1 cellular context compared by ENCODE assay signal in the genomic region with DNA sequence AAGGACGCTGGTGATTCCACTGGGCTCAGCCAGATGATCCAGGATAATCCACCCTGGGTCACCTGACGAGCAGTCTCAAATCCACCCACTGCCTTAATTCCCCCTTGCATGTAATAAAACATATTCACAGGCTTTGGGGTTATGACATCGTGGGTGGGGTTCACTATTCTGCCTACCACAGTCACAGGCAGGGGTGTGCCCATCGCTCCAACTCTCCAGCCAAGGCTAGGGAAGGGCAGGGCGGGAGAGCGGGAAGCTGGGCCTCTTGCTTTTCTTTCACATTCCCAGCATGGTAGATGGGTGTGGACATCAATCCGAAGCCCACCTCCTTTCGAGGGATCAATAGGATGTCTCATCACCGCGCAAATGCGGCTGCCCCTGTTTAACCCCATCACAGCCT.
TF ChIP-seq lines count a peak whose summit lies in the region.

No MANE protein-coding gene starts in this region.

TF ChIP-seq in A549, 52 proteins besides CTCF, POLR2A, EP300 and RAD21 (continued from another document):
- TF ChIP-seq ZSCAN20 (CRISPR knock-in tag; IDR thresholded peaks at IDR 0.05) (no peak), HOXB13 (CRISPR knock-in tag; IDR thresholded peaks at IDR 0.05; ENCODE audit: low read depth) (no peak), NFE2L2 (conservative IDR thresholded peaks at IDR 0.05; ENCODE audit: low read length) (no peak)
